2 cellular contexts compared by ENCODE assay signal in the genomic region with DNA sequence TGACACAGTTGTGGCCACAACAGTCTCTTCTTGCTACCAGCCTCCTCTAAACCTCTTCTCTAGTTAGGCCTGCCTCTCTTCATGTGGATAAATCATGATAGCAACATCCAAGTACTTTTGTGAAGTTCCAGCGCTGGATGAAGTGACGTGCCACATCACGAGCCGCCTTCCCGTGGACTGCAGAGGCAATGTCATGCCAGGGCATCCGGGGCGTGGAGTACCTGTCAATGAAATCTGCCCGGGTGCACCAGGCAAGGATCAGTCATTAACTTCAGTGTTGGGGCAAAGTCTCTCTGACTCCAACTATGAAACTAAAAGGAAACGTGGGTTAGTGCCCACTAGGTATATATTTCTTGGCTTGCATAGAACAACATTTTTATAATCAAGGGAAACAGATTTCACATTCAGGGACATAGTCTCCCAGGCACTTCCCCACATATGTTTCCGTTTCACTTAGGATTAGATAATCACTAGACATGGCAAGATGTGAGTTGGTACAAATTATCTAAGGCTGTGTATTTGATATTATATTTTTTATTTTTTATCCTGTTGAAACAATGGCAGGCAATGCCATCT.
TF ChIP-seq lines count a peak whose summit lies in the region.

No MANE protein-coding gene starts in this region.

TF ChIP-seq in liver, 16 proteins besides CTCF, POLR2A, EP300 and RAD21 (continued from another document):
- TF ChIP-seq NR2F2 (IDR thresholded peaks at IDR 0.05), result peak; percentile 22
- peak; percentile 93 to 95 for TF ChIP-seq HNF4A (conservative IDR thresholded peaks at IDR 0.05)
- TF ChIP-seq FOXA2 (IDR thresholded peaks at IDR 0.05), result no peak
- no peak for TF ChIP-seq GABPA (IDR thresholded peaks at IDR 0.05 in 1 of 2, conservative IDR thresholded peaks at IDR 0.05 in 1 of 2)
- TF ChIP-seq RXRA (IDR thresholded peaks at IDR 0.05), result peak; percentile 90 to 93
- TF ChIP-seq, protein P1, sequence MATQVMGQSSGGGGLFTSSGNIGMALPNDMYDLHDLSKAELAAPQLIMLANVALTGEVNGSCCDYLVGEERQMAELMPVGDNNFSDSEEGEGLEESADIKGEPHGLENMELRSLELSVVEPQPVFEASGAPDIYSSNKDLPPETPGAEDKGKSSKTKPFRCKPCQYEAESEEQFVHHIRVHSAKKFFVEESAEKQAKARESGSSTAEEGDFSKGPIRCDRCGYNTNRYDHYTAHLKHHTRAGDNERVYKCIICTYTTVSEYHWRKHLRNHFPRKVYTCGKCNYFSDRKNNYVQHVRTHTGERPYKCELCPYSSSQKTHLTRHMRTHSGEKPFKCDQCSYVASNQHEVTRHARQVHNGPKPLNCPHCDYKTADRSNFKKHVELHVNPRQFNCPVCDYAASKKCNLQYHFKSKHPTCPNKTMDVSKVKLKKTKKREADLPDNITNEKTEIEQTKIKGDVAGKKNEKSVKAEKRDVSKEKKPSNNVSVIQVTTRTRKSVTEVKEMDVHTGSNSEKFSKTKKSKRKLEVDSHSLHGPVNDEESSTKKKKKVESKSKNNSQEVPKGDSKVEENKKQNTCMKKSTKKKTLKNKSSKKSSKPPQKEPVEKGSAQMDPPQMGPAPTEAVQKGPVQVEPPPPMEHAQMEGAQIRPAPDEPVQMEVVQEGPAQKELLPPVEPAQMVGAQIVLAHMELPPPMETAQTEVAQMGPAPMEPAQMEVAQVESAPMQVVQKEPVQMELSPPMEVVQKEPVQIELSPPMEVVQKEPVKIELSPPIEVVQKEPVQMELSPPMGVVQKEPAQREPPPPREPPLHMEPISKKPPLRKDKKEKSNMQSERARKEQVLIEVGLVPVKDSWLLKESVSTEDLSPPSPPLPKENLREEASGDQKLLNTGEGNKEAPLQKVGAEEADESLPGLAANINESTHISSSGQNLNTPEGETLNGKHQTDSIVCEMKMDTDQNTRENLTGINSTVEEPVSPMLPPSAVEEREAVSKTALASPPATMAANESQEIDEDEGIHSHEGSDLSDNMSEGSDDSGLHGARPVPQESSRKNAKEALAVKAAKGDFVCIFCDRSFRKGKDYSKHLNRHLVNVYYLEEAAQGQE (IDR thresholded peaks at IDR 0.05), result peak; percentile 17
- TF ChIP-seq, protein P2, sequence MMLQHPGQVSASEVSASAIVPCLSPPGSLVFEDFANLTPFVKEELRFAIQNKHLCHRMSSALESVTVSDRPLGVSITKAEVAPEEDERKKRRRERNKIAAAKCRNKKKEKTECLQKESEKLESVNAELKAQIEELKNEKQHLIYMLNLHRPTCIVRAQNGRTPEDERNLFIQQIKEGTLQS (IDR thresholded peaks at IDR 0.05), result no peak
- peak; percentile 91 for TF ChIP-seq HNF4G (IDR thresholded peaks at IDR 0.05)
- TF ChIP-seq, protein P3, sequence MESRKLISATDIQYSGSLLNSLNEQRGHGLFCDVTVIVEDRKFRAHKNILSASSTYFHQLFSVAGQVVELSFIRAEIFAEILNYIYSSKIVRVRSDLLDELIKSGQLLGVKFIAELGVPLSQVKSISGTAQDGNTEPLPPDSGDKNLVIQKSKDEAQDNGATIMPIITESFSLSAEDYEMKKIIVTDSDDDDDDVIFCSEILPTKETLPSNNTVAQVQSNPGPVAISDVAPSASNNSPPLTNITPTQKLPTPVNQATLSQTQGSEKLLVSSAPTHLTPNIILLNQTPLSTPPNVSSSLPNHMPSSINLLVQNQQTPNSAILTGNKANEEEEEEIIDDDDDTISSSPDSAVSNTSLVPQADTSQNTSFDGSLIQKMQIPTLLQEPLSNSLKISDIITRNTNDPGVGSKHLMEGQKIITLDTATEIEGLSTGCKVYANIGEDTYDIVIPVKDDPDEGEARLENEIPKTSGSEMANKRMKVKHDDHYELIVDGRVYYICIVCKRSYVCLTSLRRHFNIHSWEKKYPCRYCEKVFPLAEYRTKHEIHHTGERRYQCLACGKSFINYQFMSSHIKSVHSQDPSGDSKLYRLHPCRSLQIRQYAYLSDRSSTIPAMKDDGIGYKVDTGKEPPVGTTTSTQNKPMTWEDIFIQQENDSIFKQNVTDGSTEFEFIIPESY (IDR thresholded peaks at IDR 0.05), result peak; percentile 48
- TF ChIP-seq SP1 (IDR thresholded peaks at IDR 0.05), result peak; percentile 97
- peak; percentile 30 to 66 for TF ChIP-seq JUND (IDR thresholded peaks at IDR 0.05)
- TF ChIP-seq FOXA1 (IDR thresholded peaks at IDR 0.05), result no peak
- TF ChIP-seq EGR1 (IDR thresholded peaks at IDR 0.05; ENCODE audit: low read depth in 2 of 2), result no peak
- TF ChIP-seq TAF1 (conservative IDR thresholded peaks at IDR 0.05), result no peak

TF ChIP-seq in HepG2, 621 proteins besides CTCF, POLR2A, EP300 and RAD21:
- TF ChIP-seq, protein P4, sequence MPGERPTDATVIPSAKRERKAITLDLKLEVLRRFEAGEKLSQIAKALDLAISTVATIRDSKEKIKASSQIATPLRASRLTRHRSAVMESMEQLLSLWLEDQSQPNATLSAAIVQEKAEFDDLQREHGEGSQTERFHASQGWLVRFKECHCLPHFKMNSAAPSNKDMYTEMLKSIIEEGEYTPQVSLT (CRISPR knock-in tag; IDR thresholded peaks at IDR 0.05; ENCODE audit: borderline replicate concordance, low read depth), result no peak
- TF ChIP-seq, protein P5, sequence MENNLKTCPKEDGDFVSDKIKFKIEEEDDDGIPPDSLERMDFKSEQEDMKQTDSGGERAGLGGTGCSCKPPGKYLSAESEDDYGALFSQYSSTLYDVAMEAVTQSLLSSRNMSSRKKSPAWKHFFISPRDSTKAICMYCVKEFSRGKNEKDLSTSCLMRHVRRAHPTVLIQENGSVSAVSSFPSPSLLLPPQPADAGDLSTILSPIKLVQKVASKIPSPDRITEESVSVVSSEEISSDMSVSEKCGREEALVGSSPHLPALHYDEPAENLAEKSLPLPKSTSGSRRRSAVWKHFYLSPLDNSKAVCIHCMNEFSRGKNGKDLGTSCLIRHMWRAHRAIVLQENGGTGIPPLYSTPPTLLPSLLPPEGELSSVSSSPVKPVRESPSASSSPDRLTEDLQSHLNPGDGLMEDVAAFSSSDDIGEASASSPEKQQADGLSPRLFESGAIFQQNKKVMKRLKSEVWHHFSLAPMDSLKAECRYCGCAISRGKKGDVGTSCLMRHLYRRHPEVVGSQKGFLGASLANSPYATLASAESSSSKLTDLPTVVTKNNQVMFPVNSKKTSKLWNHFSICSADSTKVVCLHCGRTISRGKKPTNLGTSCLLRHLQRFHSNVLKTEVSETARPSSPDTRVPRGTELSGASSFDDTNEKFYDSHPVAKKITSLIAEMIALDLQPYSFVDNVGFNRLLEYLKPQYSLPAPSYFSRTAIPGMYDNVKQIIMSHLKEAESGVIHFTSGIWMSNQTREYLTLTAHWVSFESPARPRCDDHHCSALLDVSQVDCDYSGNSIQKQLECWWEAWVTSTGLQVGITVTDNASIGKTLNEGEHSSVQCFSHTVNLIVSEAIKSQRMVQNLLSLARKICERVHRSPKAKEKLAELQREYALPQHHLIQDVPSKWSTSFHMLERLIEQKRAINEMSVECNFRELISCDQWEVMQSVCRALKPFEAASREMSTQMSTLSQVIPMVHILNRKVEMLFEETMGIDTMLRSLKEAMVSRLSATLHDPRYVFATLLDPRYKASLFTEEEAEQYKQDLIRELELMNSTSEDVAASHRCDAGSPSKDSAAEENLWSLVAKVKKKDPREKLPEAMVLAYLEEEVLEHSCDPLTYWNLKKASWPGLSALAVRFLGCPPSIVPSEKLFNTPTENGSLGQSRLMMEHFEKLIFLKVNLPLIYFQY (CRISPR knock-in tag; IDR thresholded peaks at IDR 0.05; ENCODE audit: borderline replicate concordance), result no peak
- TF ChIP-seq, protein P6, sequence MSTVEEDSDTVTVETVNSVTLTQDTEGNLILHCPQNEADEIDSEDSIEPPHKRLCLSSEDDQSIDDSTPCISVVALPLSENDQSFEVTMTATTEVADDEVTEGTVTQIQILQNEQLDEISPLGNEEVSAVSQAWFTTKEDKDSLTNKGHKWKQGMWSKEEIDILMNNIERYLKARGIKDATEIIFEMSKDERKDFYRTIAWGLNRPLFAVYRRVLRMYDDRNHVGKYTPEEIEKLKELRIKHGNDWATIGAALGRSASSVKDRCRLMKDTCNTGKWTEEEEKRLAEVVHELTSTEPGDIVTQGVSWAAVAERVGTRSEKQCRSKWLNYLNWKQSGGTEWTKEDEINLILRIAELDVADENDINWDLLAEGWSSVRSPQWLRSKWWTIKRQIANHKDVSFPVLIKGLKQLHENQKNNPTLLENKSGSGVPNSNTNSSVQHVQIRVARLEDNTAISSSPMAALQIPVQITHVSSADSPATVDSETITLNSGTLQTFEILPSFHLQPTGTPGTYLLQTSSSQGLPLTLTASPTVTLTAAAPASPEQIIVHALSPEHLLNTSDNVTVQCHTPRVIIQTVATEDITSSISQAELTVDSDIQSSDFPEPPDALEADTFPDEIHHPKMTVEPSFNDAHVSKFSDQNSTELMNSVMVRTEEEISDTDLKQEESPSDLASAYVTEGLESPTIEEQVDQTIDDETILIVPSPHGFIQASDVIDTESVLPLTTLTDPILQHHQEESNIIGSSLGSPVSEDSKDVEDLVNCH (CRISPR knock-in tag; IDR thresholded peaks at IDR 0.05), result no peak
